In genomic region chr11:76806608-76807205, GRCh38 we compare ENCODE assay signal across 14 cellular contexts. TPM values are rescaled to one million over a fixed set of nuclear protein-coding genes. Genes with fewer than 3 reads are reported as not detected.
DNase-seq lines count a peak whose midpoint lies in the region; ATAC-seq and TF ChIP-seq lines count a peak whose summit lies in the region.
"Had no signal": no experiment of that assay in that cellular context is flagged by ENCODE, and none has a peak within 500 bp of the region (broad histone marks: within the 10 kb centered on the region; RNA-seq: fewer than 3 reads in every experiment).

No MANE protein-coding gene starts in this region.

- no peaks in the 10 kb centered on the region for H3K27me3 ChIP-seq in CD8-positive, alpha-beta T cell (ENCODE audit: insufficient read depth, low read length)
- H3K27me3 ChIP-seq in HUES48 (ENCODE audit: control insufficient read depth, insufficient read depth, low read length): no peaks in the 10 kb centered on the region
- H3K27me3 ChIP-seq in colonic mucosa: no peaks in the 10 kb centered on the region
- H3K27me3 ChIP-seq in neural progenitor cell: no peaks in the 10 kb centered on the region
- H3K27me3 ChIP-seq: BE2C, Peyer's patch, uterus had no signal

- peaks cover 27% of the 10 kb centered on the region for H3K4me1 Mint-ChIP-seq in CD8-positive, alpha-beta T cell (ENCODE audit: low read depth)
- H3K4me1 Mint-ChIP-seq in neural progenitor cell: peaks cover 17% of the 10 kb centered on the region

- H3K4me3 ChIP-seq in CD8-positive, alpha-beta T cell (ENCODE audit: low read depth, low read length): no peak overlapping the region
- H3K4me3 ChIP-seq in HUES48 (ENCODE audit: low read depth, low read length) (no peak overlapping the region), colonic mucosa (no peak overlapping the region), neural progenitor cell (no peak overlapping the region)
- H3K4me3 ChIP-seq: uterus had no signal

- no peak for TF ChIP-seq CTCF in CD8-positive, alpha-beta T cell (IDR thresholded peaks at IDR 0.05)
- TF ChIP-seq CTCF in colonic mucosa (IDR thresholded peaks at IDR 0.05): no peak
- no peak for TF ChIP-seq CTCF in neural progenitor cell (IDR thresholded peaks at IDR 0.05)
- no peak for TF ChIP-seq CTCF in GM20000 (IDR thresholded peaks at IDR 0.05; ENCODE audit: extremely low read depth, missing control alignments)

- H3K9ac ChIP-seq in HUES48 (ENCODE audit: low read depth, low read length) (no peak overlapping the region), colonic mucosa (ENCODE audit: low read depth in 2 of 2, low read length in 2 of 2) (no peak overlapping the region), neural progenitor cell (no peak overlapping the region)

- no peaks in the 10 kb centered on the region for H3K9me3 ChIP-seq in CD8-positive, alpha-beta T cell (ENCODE audit: low read length)
- no peaks in the 10 kb centered on the region for H3K9me3 ChIP-seq in HUES48 (ENCODE audit: control insufficient read depth, insufficient read depth, low read length)
- no peaks in the 10 kb centered on the region for H3K9me3 ChIP-seq in colonic mucosa
- no peaks in the 10 kb centered on the region for H3K9me3 ChIP-seq in neural progenitor cell (ENCODE audit: low read depth)
- H3K9me3 ChIP-seq: BE2C, Peyer's patch, uterus had no signal

- no peak overlapping the region for H3K4me3 Mint-ChIP-seq in CD8-positive, alpha-beta T cell
- no peak overlapping the region for H3K4me3 Mint-ChIP-seq in neural progenitor cell
- H3K4me3 Mint-ChIP-seq: activated naive CD8-positive, alpha-beta T cell; activated T-cell treated with anti-CD3 and anti-CD28 coated beads, Interleukin-2, amount 50 U/mL, for 24 hours; stimulated activated naive CD8-positive, alpha-beta T cell treated with anti-CD3 and anti-CD28 coated beads, Interleukin-15, amount 100 ng/mL, for 72 hours had no signal

- H3K79me2 ChIP-seq in neural progenitor cell (ENCODE audit: low read depth): no peaks in the 10 kb centered on the region

- H3K27ac ChIP-seq in CD8-positive, alpha-beta T cell (ENCODE audit: low read depth, low read length): no peak overlapping the region
- peak overlapping the region; percentile 64 for H3K27ac ChIP-seq in HUES48 (ENCODE audit: low read depth, low read length)
- H3K27ac ChIP-seq in colonic mucosa: no peak overlapping the region
- peak overlapping the region; percentile 40 for H3K27ac ChIP-seq in neural progenitor cell
- H3K27ac ChIP-seq: Peyer's patch, uterus had no signal

- no peaks in the 10 kb centered on the region for H3K9me3 Mint-ChIP-seq in CD8-positive, alpha-beta T cell
- H3K9me3 Mint-ChIP-seq in neural progenitor cell: no peaks in the 10 kb centered on the region
- H3K9me3 Mint-ChIP-seq: activated T-cell treated with anti-CD3 and anti-CD28 coated beads, Interleukin-2, amount 50 U/mL, for 24 hours had no signal

- no peaks in the 10 kb centered on the region for H3K36me3 Mint-ChIP-seq in CD8-positive, alpha-beta T cell
- no peaks in the 10 kb centered on the region for H3K36me3 Mint-ChIP-seq in neural progenitor cell

- CTCF ChIA-PET in CD8-positive, alpha-beta T cell (lab: Charles Lee): interaction anchor here (0.6 to 2.3 kb wide), 7 partner anchors 8 to 284 kb away, joined by 3 to 11 read pairs (median 3); no protein-coding TSS in a partner anchor

- POLR2A ChIA-PET in CD8-positive, alpha-beta T cell (lab: Charles Lee): no interaction called here

- H3K27me3 Mint-ChIP-seq in CD8-positive, alpha-beta T cell (ENCODE audit: low read depth): peaks cover 21% of the 10 kb centered on the region
- H3K27me3 Mint-ChIP-seq in neural progenitor cell (ENCODE audit: insufficient read depth, low read depth): peaks cover 5% of the 10 kb centered on the region

- peaks cover 18% of the 10 kb centered on the region for H3K4me1 ChIP-seq in CD8-positive, alpha-beta T cell (ENCODE audit: insufficient read depth, low read length)
- H3K4me1 ChIP-seq in HUES48 (ENCODE audit: control insufficient read depth, insufficient read depth, low read length) (peaks cover 6% of the 10 kb centered on the region), colonic mucosa (no peaks in the 10 kb centered on the region), neural progenitor cell (peaks cover 38% of the 10 kb centered on the region)
- H3K4me1 ChIP-seq: uterus had no signal

- ATAC-seq in CD8-positive, alpha-beta T cell: no peak

- no peaks in the 10 kb centered on the region for H4K20me1 ChIP-seq in neural progenitor cell (ENCODE audit: low read depth)

- H3K4me2 ChIP-seq in neural progenitor cell: peak overlapping the region; percentile 49

- no peak for DNase-seq in CD8-positive, alpha-beta T cell
- DNase-seq in colonic mucosa (peak; percentile 13), neural progenitor cell (ENCODE audit: low spot score) (no peak), GM20000 (ENCODE audit: low spot score) (no peak), middle frontal gyrus (ENCODE audit: extremely low spot score, low spot score) (no peak), GM19240 (ENCODE audit: insufficient read length, low spot score) (no peak)
- DNase-seq: NCI-H1417 treated with DMSO at 0.1 percent for 48 hours had no signal

- intact Hi-C loops in CD8-positive, alpha-beta T cell (cut with DNase I, micrococcal nuclease): loop anchor here (1.0 to 5.0 kb wide), 2 partner anchors 113 to 286 kb away; no protein-coding TSS in a partner anchor
- intact Hi-C loops in colonic mucosa (cut with DNase I): loop anchor here (5.0 kb wide), 1 partner anchor 236 kb away; no protein-coding TSS in a partner anchor

- H3K36me3 ChIP-seq in CD8-positive, alpha-beta T cell (ENCODE audit: insufficient read depth, low read length): no peaks in the 10 kb centered on the region
- no peaks in the 10 kb centered on the region for H3K36me3 ChIP-seq in HUES48 (ENCODE audit: control insufficient read depth, insufficient read depth, low read length)
- H3K36me3 ChIP-seq in colonic mucosa: no peaks in the 10 kb centered on the region
- H3K36me3 ChIP-seq in neural progenitor cell: no peaks in the 10 kb centered on the region
- H3K36me3 ChIP-seq: BE2C, Peyer's patch, uterus had no signal

- peak overlapping the region; percentile 27 for H2AFZ ChIP-seq in neural progenitor cell (replicated peaks)

- H3F3A ChIP-seq in neural progenitor cell (ENCODE audit: low read depth): peaks cover 28% of the 10 kb centered on the region

- H3K27ac Mint-ChIP-seq in CD8-positive, alpha-beta T cell: peak overlapping the region; percentile 32
- H3K27ac Mint-ChIP-seq in neural progenitor cell: no peak overlapping the region
- H3K27ac Mint-ChIP-seq: activated naive CD8-positive, alpha-beta T cell; activated T-cell treated with anti-CD3 and anti-CD28 coated beads, Interleukin-2, amount 50 U/mL, for 24 hours had no signal

RNA-seq across cellular contexts. Expression of gene TSKU, which starts 23.6 kb away (rescaled TPM):
- total RNA-seq in CD8-positive, alpha-beta T cell: not detected
- total RNA-seq in colonic mucosa (10 to 100 TPM; 39.6 to 41.3 TPM), neural progenitor cell (ENCODE audit: low replicate concordance) (7.1 and 22.8 TPM in 2 replicates)

RNA-seq across cellular contexts. Expression of gene ACER3, which starts 54.0 kb away (rescaled TPM):
- 1 to 10 TPM; 5.0 to 5.8 TPM for total RNA-seq in CD8-positive, alpha-beta T cell
- total RNA-seq in colonic mucosa (10 to 100 TPM; 25.0 to 36.4 TPM), neural progenitor cell (ENCODE audit: low replicate concordance) (10.9 and 18.9 TPM in 2 replicates)

Comparison
In these comparisons a context has a peak if more than half of its experiments do, and no peak if none do; other contexts are left out.
1. H3K27ac ChIP-seq: peak in HUES48 (single experiment) and neural progenitor cell (single experiment); none in CD8-positive, alpha-beta T cell (single experiment) and colonic mucosa (single experiment).